In genomic region chr3:38986901-38987300, GRCh38 we compare ENCODE assay signal across 18 cellular contexts.
DNase-seq lines count a peak whose midpoint lies in the region; FAIRE-seq and TF ChIP-seq lines count a peak whose summit lies in the region.
"Had no signal": no experiment of that assay in that cellular context is flagged by ENCODE, and none has a peak within 500 bp of the region (broad histone marks: within the 10 kb centered on the region; RNA-seq: fewer than 3 reads in every experiment).

No MANE protein-coding gene starts in this region.

- H3K4me3 Mint-ChIP-seq in T-helper 2 cell treated with Interferon-gamma antibody and Interleukin-4, amounts not matched to agents 5 μg/mL and 100 μg/mL, for 36 hours, result no peak overlapping the region

- no peak overlapping the region for H2BK15ac ChIP-seq in mesenchymal stem cell (ENCODE audit: low read depth, poor library complexity, severe bottlenecking)

- H4K20me1 ChIP-seq in mammary epithelial cell (ENCODE audit: insufficient read depth, low read length), result no peaks in the 10 kb centered on the region

- TF ChIP-seq CTCF in mammary epithelial cell (conservative IDR thresholded peaks at IDR 0.05 in 1 of 2, IDR thresholded peaks at IDR 0.05 in 1 of 2; ENCODE audit: extremely low read depth in 1 of 2, insufficient read depth in 1 of 2, low read depth in 1 of 2, low read length in 2 of 2) (no peak), breast epithelium (IDR thresholded peaks at IDR 0.05) (no peak), epithelial cell of esophagus (IDR thresholded peaks at IDR 0.05; ENCODE audit: insufficient read depth, low read depth, low read length, missing control alignments) (no peak)

- H3K27ac Mint-ChIP-seq in T-helper 2 cell treated with Interferon-gamma antibody and Interleukin-4, amounts not matched to agents 5 μg/mL and 100 μg/mL, for 36 hours, result no peak overlapping the region

- H2BK120ac ChIP-seq in mesenchymal stem cell (ENCODE audit: low read depth, low read length), result no peak overlapping the region

- intact Hi-C loops in mammary epithelial cell (cut with micrococcal nuclease) (no loop called here), breast epithelium (cut with DNase I; ENCODE audit: low total_unique reads) (no loop called here)

- H3K9me3 Mint-ChIP-seq in T-helper 2 cell treated with Interferon-gamma antibody and Interleukin-4, amounts not matched to agents 5 μg/mL and 100 μg/mL, for 36 hours, result no peaks in the 10 kb centered on the region

- H3K27ac ChIP-seq in mammary epithelial cell (ENCODE audit: insufficient read depth, low read depth, low read length) (no peak overlapping the region), breast epithelium (no peak overlapping the region), mesenchymal stem cell (ENCODE audit: low read length, poor library complexity, severe bottlenecking) (no peak overlapping the region)
- H3K27ac ChIP-seq: SJSA1 had no signal

- H3K4me1 Mint-ChIP-seq in T-helper 2 cell treated with Interferon-gamma antibody and Interleukin-4, amounts not matched to agents 5 μg/mL and 100 μg/mL, for 36 hours (ENCODE audit: low read depth), result no peaks in the 10 kb centered on the region

- peak overlapping the region in 1 of 2 experiments; percentile 44 for H3K18ac ChIP-seq in mesenchymal stem cell (ENCODE audit: low read depth in 1 of 2, low read length in 2 of 2)

- no TSS peak for BruUV-seq in mammary epithelial cell (replicated peaks; lab: Mats Ljungman, UMichigan)

- in situ Hi-C loops in mammary epithelial cell (cut with MboI; ENCODE audit: low sequenced_read_pairs in 2 of 2), result loop anchor here in 1 of 2 donors (25.0 kb wide), 1 partner anchor 250 kb away; no protein-coding TSS in a partner anchor

- H2AFZ ChIP-seq in mammary epithelial cell (ENCODE audit: low read depth, low read length), result no peak overlapping the region
- no peak overlapping the region for H2AFZ ChIP-seq in mesenchymal stem cell (ENCODE audit: low read depth, low read length)

- 72% methylated on average over 3 of the region's 4 CpGs for WGBS in mammary epithelial cell (ENCODE audit: low coverage, missing lambda C conversion rate)
- 94% methylated on average over 4 of the region's 4 CpGs for WGBS in mesenchymal stem cell

- CTCF ChIA-PET in mammary epithelial cell (lab: Charles Lee; ENCODE audit: low non-redundant PET), result no interaction called here

- no peak overlapping the region for H4K8ac ChIP-seq in mesenchymal stem cell (ENCODE audit: low read length)

- H3K4me2 ChIP-seq in mammary epithelial cell (ENCODE audit: insufficient read depth, low read depth, low read length), result no peak overlapping the region
- H3K4me2 ChIP-seq in mesenchymal stem cell (ENCODE audit: low read length, poor library complexity, severe bottlenecking), result no peak overlapping the region

- H3K36me3 Mint-ChIP-seq in T-helper 2 cell treated with Interferon-gamma antibody and Interleukin-4, amounts not matched to agents 5 μg/mL and 100 μg/mL, for 36 hours (ENCODE audit: low read depth), result no peaks in the 10 kb centered on the region

- peak; percentile 66 for DNase-seq in mammary epithelial cell
- DNase-seq in breast epithelium (ENCODE audit: low spot score in 2 of 2), result no peak
- peak; percentile 60 for DNase-seq in epithelial cell of esophagus (ENCODE audit: low read depth)
- peak; percentile 53 for DNase-seq in mesenchymal stem cell
- DNase-seq in RCC 7860 (ENCODE audit: low spot score), result no peak
- DNase-seq in T-helper 2 cell treated with Interferon-gamma antibody and Interleukin-4, amounts not matched to agents 5 μg/mL and 100 μg/mL, for 36 hours (ENCODE audit: low spot score), result no peak
- no peak for DNase-seq in HK-2 (ENCODE audit: unreplicated experiment)
- no peak for DNase-seq in activated T-cell treated with anti-CD3 and anti-CD28 coated beads, Interleukin-2, amount 50 U/mL, for 48 hours
- DNase-seq: 8988T, DMS79 treated with DMSO at 0.1 percent for 48 hours, GDM1, NCI-H1105, NCI-H1694, NCI-H2081 treated with DMSO at 0.1 percent for 48 hours, NCI-H510A, NCI-H774, OCI-M1 had no signal

- peak overlapping the region in 1 of 2 experiments; percentile 35 for H3K14ac ChIP-seq in mesenchymal stem cell (ENCODE audit: low read length in 2 of 2)

- no peak for TF ChIP-seq POLR2A in breast epithelium (IDR thresholded peaks at IDR 0.05)

- no peak overlapping the region for H3K9ac ChIP-seq in mammary epithelial cell (ENCODE audit: insufficient read depth, low read length)
- peak overlapping the region; percentile 78 for H3K9ac ChIP-seq in mesenchymal stem cell (ENCODE audit: low read length)

- H3K79me1 ChIP-seq in mesenchymal stem cell (replicated peaks; ENCODE audit: low read length, poor library complexity, severe bottlenecking), result no peaks in the 10 kb centered on the region

- H3K4ac ChIP-seq in mesenchymal stem cell (ENCODE audit: low read depth in 1 of 2, low read length in 2 of 2), result peak overlapping the region in 1 of 2 experiments; percentile 19

- H3K27me3 Mint-ChIP-seq in T-helper 2 cell treated with Interferon-gamma antibody and Interleukin-4, amounts not matched to agents 5 μg/mL and 100 μg/mL, for 36 hours (ENCODE audit: low read depth), result no peaks in the 10 kb centered on the region

- H3K9me3 ChIP-seq in mammary epithelial cell (replicated peaks; ENCODE audit: insufficient read depth, low read length) (no peaks in the 10 kb centered on the region), breast epithelium (no peaks in the 10 kb centered on the region), mesenchymal stem cell (ENCODE audit: control insufficient read depth, low read length) (no peaks in the 10 kb centered on the region)
- H3K9me3 ChIP-seq: SJSA1 had no signal

- H3K4me3 ChIP-seq in mammary epithelial cell (replicated peaks in 1 of 3; ENCODE audit: insufficient read depth in 1 of 3, low read depth in 2 of 3, low read length in 3 of 3) (no peak overlapping the region), breast epithelium (no peak overlapping the region), epithelial cell of esophagus (ENCODE audit: low read length) (no peak overlapping the region), mesenchymal stem cell (ENCODE audit: insufficient read depth in 1 of 2, low read depth in 1 of 2, low read length in 2 of 2) (peak overlapping the region in 1 of 2 experiments; percentile 56)
- H3K4me3 ChIP-seq: SJSA1 had no signal

- no peaks in the 10 kb centered on the region for H3K27me3 ChIP-seq in mammary epithelial cell (ENCODE audit: insufficient read depth, low read length)
- no peaks in the 10 kb centered on the region for H3K27me3 ChIP-seq in breast epithelium
- no peaks in the 10 kb centered on the region for H3K27me3 ChIP-seq in mesenchymal stem cell (ENCODE audit: control insufficient read depth in 1 of 2, insufficient read depth in 1 of 2, low read length in 2 of 2)
- H3K27me3 ChIP-seq: SJSA1 had no signal

- H2BK12ac ChIP-seq in mesenchymal stem cell (ENCODE audit: low read length in 2 of 2), result peak overlapping the region; percentile 22 to 80

- dilution Hi-C loops in mammary epithelial cell (cut with HindIII; ENCODE audit: low sequenced_read_pairs), result no loop called here

- no peaks in the 10 kb centered on the region for H3K36me3 ChIP-seq in mammary epithelial cell (ENCODE audit: insufficient read depth, low read length)
- no peaks in the 10 kb centered on the region for H3K36me3 ChIP-seq in breast epithelium
- no peaks in the 10 kb centered on the region for H3K36me3 ChIP-seq in mesenchymal stem cell (ENCODE audit: control insufficient read depth in 1 of 2, insufficient read depth in 2 of 2, low read depth in 1 of 2, low read length in 2 of 2)
- H3K36me3 ChIP-seq: SJSA1 had no signal

- H4K91ac ChIP-seq in mesenchymal stem cell (ENCODE audit: low read length), result no peak overlapping the region

- peaks cover 15% of the 10 kb centered on the region for H3K4me1 ChIP-seq in mammary epithelial cell (ENCODE audit: insufficient read depth, low read length)
- H3K4me1 ChIP-seq in breast epithelium, result no peaks in the 10 kb centered on the region
- peaks cover 3% of the 10 kb centered on the region for H3K4me1 ChIP-seq in mesenchymal stem cell (ENCODE audit: control insufficient read depth, insufficient read depth, low read depth, low read length)

- H3K23ac ChIP-seq in mesenchymal stem cell (ENCODE audit: low read length in 2 of 2), result peak overlapping the region in 1 of 2 experiments; percentile 9

- no peak for FAIRE-seq in RCC 7860 (lab: Jason Lieb, UNC)

- H2BK5ac ChIP-seq in mesenchymal stem cell (ENCODE audit: low read depth, low read length, poor library complexity, severe bottlenecking), result no peak overlapping the region

- H3K79me2 ChIP-seq in mammary epithelial cell (ENCODE audit: insufficient read depth, low read length), result no peaks in the 10 kb centered on the region

- no peak overlapping the region for H2AK5ac ChIP-seq in mesenchymal stem cell (ENCODE audit: low read length, severe bottlenecking)

Comparison
In these comparisons a context has a peak if more than half of its experiments do, and no peak if none do; other contexts are left out.
1. DNase-seq: peak in mammary epithelial cell (single experiment), epithelial cell of esophagus (single experiment) and mesenchymal stem cell (single experiment); none in breast epithelium (0 of 2), RCC 7860 (single experiment), T-helper 2 cell treated with Interferon-gamma antibody and Interleukin-4, amounts not matched to agents 5 μg/mL and 100 μg/mL, for 36 hours (single experiment), HK-2 (single experiment) and activated T-cell treated with anti-CD3 and anti-CD28 coated beads, Interleukin-2, amount 50 U/mL, for 48 hours (0 of 2).